Comparison of ENCODE assay signal across 8 cellular contexts in the genomic region with DNA sequence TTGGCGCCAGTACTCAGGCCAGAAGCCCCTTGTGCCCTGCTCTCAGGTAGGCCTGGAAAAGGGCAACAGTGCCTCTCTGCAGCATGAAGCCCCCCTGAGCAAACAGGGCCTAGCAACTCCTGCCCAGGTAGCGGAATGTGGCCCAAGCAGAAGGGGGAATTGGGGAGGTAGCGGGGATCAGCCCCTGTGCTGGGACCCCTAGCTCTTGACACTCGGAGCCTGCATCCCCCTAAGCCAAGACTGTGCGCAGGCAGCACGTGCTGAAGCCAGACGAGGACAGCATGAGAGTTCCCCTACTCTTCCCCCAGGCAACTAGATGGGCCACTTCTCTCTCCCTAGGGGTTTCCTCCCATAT. TPM values are rescaled to one million over a fixed set of nuclear protein-coding genes. Genes with fewer than 3 reads are reported as not detected.
A peak's percentile ranks its signal among the peaks of the same experiment; 100 is the strongest.
DNase-seq lines count a peak whose midpoint lies in the region; ATAC-seq and TF ChIP-seq lines count a peak whose summit lies in the region.

No MANE protein-coding gene starts in this region.

- peaks cover 8% of the 10 kb centered on the region for H3K4me1 ChIP-seq in cardiac muscle cell (ENCODE audit: low read depth)
- H3K4me1 ChIP-seq in lower lobe of right lung = peaks cover 44% of the 10 kb centered on the region
- H3K4me1 ChIP-seq in upper lobe of left lung = peaks cover 42 to 58% (median 43%) of the 10 kb centered on the region in 4 donors

- peak overlapping the region; percentile 65 for H3K4me3 ChIP-seq in cardiac muscle cell
- peak overlapping the region; percentile 94 for H3K4me3 ChIP-seq in astrocyte of the cerebellum (ENCODE audit: low read depth, low read length)
- peak overlapping the region; percentile 96 for H3K4me3 ChIP-seq in lower lobe of right lung
- H3K4me3 ChIP-seq in upper lobe of left lung = peak overlapping the region; percentile 47 to 99 (median 72)

- in situ Hi-C loops in astrocyte of the cerebellum (cut with HindIII; ENCODE audit: low sequenced_read_pairs) = no loop called here

- H3K9me3 ChIP-seq in cardiac muscle cell (ENCODE audit: low read depth) (no peaks in the 10 kb centered on the region), lower lobe of right lung (no peaks in the 10 kb centered on the region), upper lobe of left lung (no peaks in the 10 kb centered on the region)

- no peak for TF ChIP-seq POLR2A in upper lobe of left lung (IDR thresholded peaks at IDR 0.05)

- intact Hi-C loops in Right ventricle myocardium inferior (cut with DNase I) = loop anchor here (1.0 kb wide), 1 partner anchor 12 kb away; no protein-coding TSS in a partner anchor
- intact Hi-C loops in lower lobe of right lung (cut with DNase I) = no loop called here
- intact Hi-C loops in left colon (cut with DNase I, micrococcal nuclease) = no loop called here

- ATAC-seq in Right ventricle myocardium inferior (no peak), lower lobe of right lung (no peak), upper lobe of left lung (ENCODE audit: low FRiP score in 2 of 2) (no peak), left colon (no peak)

- DNase-seq in cardiac muscle cell (ENCODE audit: low read depth in 1 of 2, low spot score in 1 of 2) (no peak), Right ventricle myocardium inferior (ENCODE audit: missing footprints) (no peak), astrocyte of the cerebellum (ENCODE audit: low read depth) (no peak), lower lobe of right lung (no peak), upper lobe of left lung (no peak), left colon (no peak), germinal center (ENCODE audit: low spot score) (no peak)
- no peak for DNase-seq in stimulated activated CD8-positive, alpha-beta memory T cell treated with anti-CD3 and anti-CD28 coated beads, Interleukin-4, amount 100 ng/mL, for 48 hours

- no peak for TF ChIP-seq EP300 in upper lobe of left lung (IDR thresholded peaks at IDR 0.05)

- H3K27me3 ChIP-seq in cardiac muscle cell (no peaks in the 10 kb centered on the region), lower lobe of right lung (ENCODE audit: low read depth) (no peaks in the 10 kb centered on the region), upper lobe of left lung (no peaks in the 10 kb centered on the region)

- peaks cover 18% of the 10 kb centered on the region for H3K36me3 ChIP-seq in cardiac muscle cell
- H3K36me3 ChIP-seq in lower lobe of right lung = peaks cover 66% of the 10 kb centered on the region
- peaks cover 20 to 71% (median 57%) of the 10 kb centered on the region in 4 donors for H3K36me3 ChIP-seq in upper lobe of left lung

- H3K27ac ChIP-seq in cardiac muscle cell (peak overlapping the region; percentile 98), lower lobe of right lung (peak overlapping the region; percentile 96), upper lobe of left lung (peak overlapping the region; percentile 93 to 97 (median 96))

- TF ChIP-seq CTCF in cardiac muscle cell (IDR thresholded peaks at IDR 0.05; ENCODE audit: low read depth, low read length) = no peak
- TF ChIP-seq CTCF in astrocyte of the cerebellum (IDR thresholded peaks at IDR 0.05; ENCODE audit: low read depth, low read length, missing control alignments) = no peak
- no peak for TF ChIP-seq CTCF in lower lobe of right lung (IDR thresholded peaks at IDR 0.05)
- no peak for TF ChIP-seq CTCF in upper lobe of left lung (IDR thresholded peaks at IDR 0.05)

- 50 to 54% methylated on average over 7 of the region's 7 CpGs for WGBS in upper lobe of left lung, 2 donors

RNA-seq across cellular contexts. Expression of gene CD2BP2, which starts 0.8 kb away (rescaled TPM):
- total RNA-seq in cardiac muscle cell (56.7 and 63.1 TPM in 2 replicates), Right ventricle myocardium inferior (35.0 TPM), lower lobe of right lung (52.3 TPM), upper lobe of left lung (10 to 100 TPM; 24.2 to 63.7 (median 38.8) TPM), left colon (10 to 100 TPM; 57.3 to 65.2 TPM)
- 47.2 TPM in 2 replicates for polyA plus RNA-seq in cardiac muscle cell

RNA-seq across cellular contexts. Expression of gene TBC1D10B, which starts 14.4 kb away (rescaled TPM):
- total RNA-seq in cardiac muscle cell = 50.7 and 58.4 TPM in 2 replicates
- 39.9 and 51.3 TPM in 2 replicates for polyA plus RNA-seq in cardiac muscle cell
- total RNA-seq in Right ventricle myocardium inferior = 26.0 TPM
- 36.9 TPM for total RNA-seq in lower lobe of right lung
- 10 to 100 TPM; 31.1 to 71.2 (median 40.3) TPM for total RNA-seq in upper lobe of left lung
- total RNA-seq in left colon = 10 to 100 TPM; 46.2 to 46.4 TPM

RNA-seq across cellular contexts. Expression of gene MYL11, which starts 18.7 kb away (rescaled TPM):
- 1.5 TPM in 1 of 2 replicates, not detected in the other for total RNA-seq in cardiac muscle cell
- 0.69 and 5.5 TPM in 2 replicates for polyA plus RNA-seq in cardiac muscle cell
- not detected for total RNA-seq in Right ventricle myocardium inferior
- not detected for total RNA-seq in lower lobe of right lung
- 1 to 10 TPM in 1 of 6 donors, not detected in 5; 1.6 TPM for total RNA-seq in upper lobe of left lung
- not detected for total RNA-seq in left colon

RNA-seq across cellular contexts. Expression of gene SEPTIN1, which starts 26.4 kb away (rescaled TPM):
- total RNA-seq in cardiac muscle cell = 0.92 and 0.95 TPM in 2 replicates
- polyA plus RNA-seq in cardiac muscle cell = 8.7 and 11.9 TPM in 2 replicates
- total RNA-seq in Right ventricle myocardium inferior = 1.4 TPM
- total RNA-seq in lower lobe of right lung = 6.0 TPM
- 10 to 100 TPM in 1 of 6 donors, 1 to 10 TPM in 5; 3.5 to 13.6 (median 7.1) TPM for total RNA-seq in upper lobe of left lung
- 1 to 10 TPM; 3.6 to 5.7 TPM for total RNA-seq in left colon

RNA-seq across cellular contexts. Expression of gene ZNF48, which starts 39.3 kb away (rescaled TPM):
- total RNA-seq in cardiac muscle cell (29.5 and 32.3 TPM in 2 replicates), Right ventricle myocardium inferior (5.3 TPM), lower lobe of right lung (6.2 TPM), upper lobe of left lung (10 to 100 TPM in 3 of 6 donors, 1 to 10 TPM in 3; 6.8 to 29.2 (median 10.9) TPM), left colon (1 to 10 TPM; 5.6 to 8.4 TPM)
- 12.5 and 20.8 TPM in 2 replicates for polyA plus RNA-seq in cardiac muscle cell
